In genomic region chr3:129605593-129606521, GRCh38 we compare ENCODE assay signal across 8 cellular contexts. TPM values are rescaled to one million over a fixed set of nuclear protein-coding genes. Genes with fewer than 3 reads are reported as not detected.
A peak's percentile ranks its signal among the peaks of the same experiment; 100 is the strongest.
DNase-seq lines count a peak whose midpoint lies in the region; TF ChIP-seq lines count a peak whose summit lies in the region.

No MANE protein-coding gene starts in this region.

- peaks cover 51% of the 10 kb centered on the region for H3K79me2 ChIP-seq in mesendoderm (ENCODE audit: control insufficient read depth, insufficient read depth, low read length)

- peaks cover 58% of the 10 kb centered on the region for H3K27me3 Mint-ChIP-seq in activated CD4-positive, alpha-beta T cell treated with anti-CD3 and anti-CD28 coated beads, Interleukin-2, amount 10 ng/mL, durations not matched to agents 24 days and 14 days

- H3K4ac ChIP-seq in mesendoderm (ENCODE audit: low read depth, low read length): peak overlapping the region; percentile 56

- H3K36me3 Mint-ChIP-seq in activated CD4-positive, alpha-beta T cell treated with anti-CD3 and anti-CD28 coated beads, Interleukin-2, amount 10 ng/mL, durations not matched to agents 24 days and 14 days (ENCODE audit: low read depth): peaks cover 7% of the 10 kb centered on the region

- WGBS in mesendoderm (ENCODE audit: extremely low coverage, insufficient coverage, low lambda C conversion rate): no CpG with 5 or more reads among the region's 120 CpGs

- no peak overlapping the region for H2BK120ac ChIP-seq in mesendoderm (ENCODE audit: low read depth, low read length)

- H3K27ac Mint-ChIP-seq in activated CD4-positive, alpha-beta T cell treated with anti-CD3 and anti-CD28 coated beads, Interleukin-2, amount 10 ng/mL, durations not matched to agents 24 days and 14 days: peak overlapping the region; percentile 92

- H3K27me3 ChIP-seq in mesendoderm (ENCODE audit: insufficient read depth, low read length, poor library complexity) (no peaks in the 10 kb centered on the region), subcutaneous abdominal adipose tissue (ENCODE audit: control insufficient read depth in 5 of 5, insufficient read depth in 4 of 5, low read length in 5 of 5) (peaks cover 0 to 6% (median 0%) of the 10 kb centered on the region in 5 donors)

- TF ChIP-seq CTCF in NB4 (IDR thresholded peaks at IDR 0.05; ENCODE audit: low read depth, low read length): no peak

- H3K9me3 ChIP-seq in subcutaneous abdominal adipose tissue (ENCODE audit: control insufficient read depth in 5 of 5, low read length in 5 of 5): peaks cover 0 to 3% (median 0%) of the 10 kb centered on the region in 5 donors

- peak overlapping the region; percentile 87 for H3K4me2 ChIP-seq in mesendoderm (ENCODE audit: low read length)

- no peak overlapping the region for H4K8ac ChIP-seq in mesendoderm (ENCODE audit: low read depth, low read length)

- peak overlapping the region; percentile 96 for H3K56ac ChIP-seq in mesendoderm (ENCODE audit: low read length)

- intact Hi-C loops in activated CD4-positive, alpha-beta T cell treated with anti-CD3 and anti-CD28 coated beads, Interleukin-2, amount 10 ng/mL, durations not matched to agents 24 days and 14 days (cut with micrococcal nuclease): loop anchor here (10.0 kb wide), 2 partner anchors 111 to 1111 kb away; partner anchors contain the start of gene GATA2

- peak overlapping the region; percentile 99 for H3K23ac ChIP-seq in mesendoderm (ENCODE audit: low read length)

- H2BK15ac ChIP-seq in mesendoderm (replicated peaks; ENCODE audit: low read depth): no peak overlapping the region

- peaks cover 13% of the 10 kb centered on the region for H3K4me1 Mint-ChIP-seq in activated CD4-positive, alpha-beta T cell treated with anti-CD3 and anti-CD28 coated beads, Interleukin-2, amount 10 ng/mL, durations not matched to agents 24 days and 14 days

- H3K9ac ChIP-seq in mesendoderm (ENCODE audit: low read length) (peak overlapping the region; percentile 92), subcutaneous abdominal adipose tissue (ENCODE audit: low read length in 5 of 5) (peak overlapping the region in 3 of 5 donors; percentile 67 to 79 (median 75))

- no peaks in the 10 kb centered on the region for H3K9me3 Mint-ChIP-seq in activated CD4-positive, alpha-beta T cell treated with anti-CD3 and anti-CD28 coated beads, Interleukin-2, amount 10 ng/mL, durations not matched to agents 24 days and 14 days

- peaks cover 17% of the 10 kb centered on the region for H3K79me1 ChIP-seq in mesendoderm (ENCODE audit: low read length)

- H4K5ac ChIP-seq in mesendoderm (ENCODE audit: low read length): no peak overlapping the region

- H3K36me3 ChIP-seq in mesendoderm (ENCODE audit: control insufficient read depth, insufficient read depth, low read length) (no peaks in the 10 kb centered on the region), subcutaneous abdominal adipose tissue (ENCODE audit: control insufficient read depth in 5 of 5, insufficient read depth in 5 of 5, low read length in 5 of 5) (peaks cover 0 to 11% (median 5%) of the 10 kb centered on the region in 5 donors)

- H2AK5ac ChIP-seq in mesendoderm (ENCODE audit: low read length): peak overlapping the region; percentile 50

- peaks cover 33% of the 10 kb centered on the region for H3K4me1 ChIP-seq in mesendoderm (ENCODE audit: control insufficient read depth, low read depth, low read length)
- peaks cover 35 to 90% (median 73%) of the 10 kb centered on the region in 5 donors for H3K4me1 ChIP-seq in subcutaneous abdominal adipose tissue (ENCODE audit: control insufficient read depth in 5 of 5, insufficient read depth in 5 of 5, low read length in 5 of 5)

- DNase-seq in Daoy (ENCODE audit: low read depth): peak; percentile 76
- DNase-seq in NB4 (ENCODE audit: low read depth): peak; percentile 79
- DNase-seq in activated CD4-positive, alpha-beta T cell treated with anti-CD3 and anti-CD28 coated beads, Interleukin-2, amount 10 ng/mL, durations not matched to agents 24 days and 14 days: peak; percentile 80
- peak; percentile 30 for DNase-seq in effector CD4-positive, alpha-beta T cell
- DNase-seq in mesendoderm: peak; percentile 82
- no peak for DNase-seq in SKM-1 treated with dmso at 0.1 percent for 144 hours (lab: John Stamatoyannopoulos, UW; ENCODE audit: unreplicated experiment)
- DNase-seq in inferior parietal cortex (ENCODE audit: extremely low spot score): no peak

- H3K4me3 Mint-ChIP-seq in activated CD4-positive, alpha-beta T cell treated with anti-CD3 and anti-CD28 coated beads, Interleukin-2, amount 10 ng/mL, durations not matched to agents 24 days and 14 days: peak overlapping the region; percentile 89

- H3K4me3 ChIP-seq in NB4 (ENCODE audit: low read depth, low read length) (peak overlapping the region; percentile 65), mesendoderm (ENCODE audit: low read length) (peak overlapping the region; percentile 73), subcutaneous abdominal adipose tissue (ENCODE audit: low read depth in 1 of 5, low read length in 5 of 5) (peak overlapping the region in 4 of 5 donors; percentile 75 to 81 (median 80))

- TF ChIP-seq POLR2A in NB4 (IDR thresholded peaks at IDR 0.05; ENCODE audit: extremely low read depth, insufficient read length): no peak

- H2BK5ac ChIP-seq in mesendoderm (ENCODE audit: low read length): no peak overlapping the region

- peak overlapping the region; percentile 72 for H3K27ac ChIP-seq in mesendoderm (ENCODE audit: low read depth, low read length)
- H3K27ac ChIP-seq in subcutaneous abdominal adipose tissue (ENCODE audit: low read depth, low read length): peak overlapping the region; percentile 75

- H3K18ac ChIP-seq in mesendoderm (ENCODE audit: low read length): peak overlapping the region; percentile 55

RNA-seq across cellular contexts. Expression of gene PLXND1, which starts 0.6 kb away (rescaled TPM):
- 9.1 and 12.1 TPM in 2 replicates for total RNA-seq in Daoy (2014; rRNA removed; shearing (Covaris generic))
- total RNA-seq in activated CD4-positive, alpha-beta T cell treated with anti-CD3 and anti-CD28 coated beads, Interleukin-2, amount 10 ng/mL, durations not matched to agents 24 days and 14 days: 1.6 and 1.7 TPM in 2 replicates
- polyA plus RNA-seq in mesendoderm (2013, experiment 1 of 2): 94.2 TPM
- 90.0 TPM for polyA plus RNA-seq in mesendoderm (2013, experiment 2 of 2)

Comparison
In these comparisons a context has a peak if more than half of its experiments do, and no peak if none do; other contexts are left out.
1. DNase-seq: peak in Daoy (single experiment), NB4 (single experiment), activated CD4-positive, alpha-beta T cell treated with anti-CD3 and anti-CD28 coated beads, Interleukin-2, amount 10 ng/mL, durations not matched to agents 24 days and 14 days (single experiment), effector CD4-positive, alpha-beta T cell (single experiment) and mesendoderm (single experiment); none in SKM-1 treated with dmso at 0.1 percent for 144 hours (single experiment) and inferior parietal cortex (single experiment).
2. Peak in every context shown above with its lines, with median percentiles within 50 percentile points of each other: H3K4me3 ChIP-seq.